ENCODE assay signal across 15 cellular contexts in genomic region chr9:124284237-124284831, GRCh38. TPM values are rescaled to one million over a fixed set of nuclear protein-coding genes. Genes with fewer than 3 reads are reported as not detected.
DNase-seq lines count a peak whose midpoint lies in the region; ATAC-seq and TF ChIP-seq lines count a peak whose summit lies in the region.
"Had no signal": no experiment of that assay in that cellular context is flagged by ENCODE, and none has a peak within 500 bp of the region (broad histone marks: within the 10 kb centered on the region; RNA-seq: fewer than 3 reads in every experiment).

No MANE protein-coding gene starts in this region.

- H3K4me3 Mint-ChIP-seq in natural killer cell (no peak overlapping the region), osteocyte (ENCODE audit: unreplicated experiment) (no peak overlapping the region)
- H3K4me3 Mint-ChIP-seq in natural killer cell treated with Interleukin-12 subunit alpha and Interleukin-12 subunit beta and Interleukin-15 and Interleukin-18, amount 100 ng/mL, for 72 hours: no peak overlapping the region
- H3K4me3 Mint-ChIP-seq: GM23338 had no signal

- no peaks in the 10 kb centered on the region for H3K9me3 ChIP-seq in vagina
- H3K9me3 ChIP-seq: SK-N-SH had no signal

- intact Hi-C loops in natural killer cell (cut with micrococcal nuclease): no loop called here
- intact Hi-C loops in Right ventricle myocardium superior (cut with DNase I): no loop called here
- intact Hi-C loops in vagina (cut with DNase I): no loop called here
- intact Hi-C loops in posterior cingulate gyrus (cut with DNase I): no loop called here

- H3K4me1 Mint-ChIP-seq in natural killer cell (peaks cover 43 to 61% of the 10 kb centered on the region in 2 donors), osteocyte (ENCODE audit: unreplicated experiment) (peaks cover 95% of the 10 kb centered on the region)
- H3K4me1 Mint-ChIP-seq in natural killer cell treated with Interleukin-12 subunit alpha and Interleukin-12 subunit beta and Interleukin-15 and Interleukin-18, amount 100 ng/mL, for 72 hours (ENCODE audit: low read depth in 2 of 2): peaks cover 41 to 44% of the 10 kb centered on the region in 2 donors

- peaks cover 80% of the 10 kb centered on the region for H3K4me1 ChIP-seq in vagina

- H3K36me3 Mint-ChIP-seq in natural killer cell (no peaks in the 10 kb centered on the region), osteocyte (ENCODE audit: unreplicated experiment) (peaks cover 6% of the 10 kb centered on the region)
- no peaks in the 10 kb centered on the region for H3K36me3 Mint-ChIP-seq in natural killer cell treated with Interleukin-12 subunit alpha and Interleukin-12 subunit beta and Interleukin-15 and Interleukin-18, amount 100 ng/mL, for 72 hours

- H3K9me3 Mint-ChIP-seq in natural killer cell (no peaks in the 10 kb centered on the region), osteocyte (ENCODE audit: unreplicated experiment) (no peaks in the 10 kb centered on the region)
- no peaks in the 10 kb centered on the region for H3K9me3 Mint-ChIP-seq in natural killer cell treated with Interleukin-12 subunit alpha and Interleukin-12 subunit beta and Interleukin-15 and Interleukin-18, amount 100 ng/mL, for 72 hours
- H3K9me3 Mint-ChIP-seq: GM23338 had no signal

- peak overlapping the region; percentile 95 for H3K27ac ChIP-seq in vagina
- H3K27ac ChIP-seq: epithelial cell of prostate had no signal

- TF ChIP-seq CTCF in natural killer cell (IDR thresholded peaks at IDR 0.05) (no peak), osteocyte (IDR thresholded peaks at IDR 0.05) (peak; percentile 20), vagina (IDR thresholded peaks at IDR 0.05) (no peak)

- ATAC-seq in natural killer cell: no peak
- no peak for ATAC-seq in natural killer cell treated with Interleukin-12 subunit alpha and Interleukin-12 subunit beta and Interleukin-15 and Interleukin-18, amount 100 ng/mL, for 72 hours
- ATAC-seq in Right ventricle myocardium superior (ENCODE audit: poor library complexity): peak; percentile 58
- ATAC-seq in GM21423 (IDR thresholded peaks at IDR 0.05; ENCODE audit: unreplicated experiment): no peak
- ATAC-seq: GM23338 had no signal

- H3K27me3 Mint-ChIP-seq in natural killer cell (ENCODE audit: low read depth in 2 of 2): no peaks in the 10 kb centered on the region
- H3K27me3 Mint-ChIP-seq in natural killer cell treated with Interleukin-12 subunit alpha and Interleukin-12 subunit beta and Interleukin-15 and Interleukin-18, amount 100 ng/mL, for 72 hours: no peaks in the 10 kb centered on the region
- no peaks in the 10 kb centered on the region for H3K27me3 Mint-ChIP-seq in osteocyte (ENCODE audit: unreplicated experiment)

- H3K27me3 ChIP-seq in vagina: no peaks in the 10 kb centered on the region

- H3K36me3 ChIP-seq in vagina: no peaks in the 10 kb centered on the region

- TF ChIP-seq POLR2A in vagina (IDR thresholded peaks at IDR 0.05): no peak

- DNase-seq in natural killer cell (no peak), Right ventricle myocardium superior (peak; percentile 74), osteocyte (ENCODE audit: extremely low spot score, unreplicated experiment) (no peak), vagina (ENCODE audit: extremely low spot score in 2 of 2) (no peak), posterior cingulate gyrus (no peak), NCI-H1930 (lab: John Stamatoyannopoulos, UW) (no peak)
- no peak for DNase-seq in natural killer cell treated with Interleukin-12 subunit alpha and Interleukin-12 subunit beta and Interleukin-15 and Interleukin-18, amount 100 ng/mL, for 72 hours (ENCODE audit: low spot score)
- DNase-seq: activated CD4-positive, alpha-beta T cell treated with anti-CD3 and anti-CD28 coated beads for 4 hours; activated naive CD4-positive, alpha-beta T cell treated with anti-CD3 and anti-CD28 coated beads, Interleukin-2, amount 50 U/mL, for 16 hours; NCI-H446 treated with DMSO at 0.1 percent for 48 hours; SK-N-SH; stimulated activated naive CD4-positive, alpha-beta T cell had no signal

- H3K27ac Mint-ChIP-seq in natural killer cell (peak overlapping the region; percentile 93 to 99), osteocyte (ENCODE audit: unreplicated experiment) (peak overlapping the region; percentile 99)
- H3K27ac Mint-ChIP-seq in natural killer cell treated with Interleukin-12 subunit alpha and Interleukin-12 subunit beta and Interleukin-15 and Interleukin-18, amount 100 ng/mL, for 72 hours: no peak overlapping the region
- H3K27ac Mint-ChIP-seq: GM23338 had no signal

- H3K4me3 ChIP-seq in vagina: no peak overlapping the region
- H3K4me3 ChIP-seq: GM23338 had no signal

RNA-seq across cellular contexts. Expression of gene NEK6, which starts 26.6 kb away (rescaled TPM):
- total RNA-seq in natural killer cell (10 to 100 TPM; 25.0 to 34.9 (median 33.0) TPM), Right ventricle myocardium superior (10.3 TPM), osteocyte (111 and 115 TPM in 2 replicates), vagina (44.4 TPM)
- total RNA-seq in natural killer cell treated with Interleukin-12 subunit alpha and Interleukin-12 subunit beta and Interleukin-15 and Interleukin-18, amount 100 ng/mL, for 72 hours: 10 to 100 TPM; 11.4 to 38.7 TPM

Comparison
In these comparisons a context has a peak if more than half of its experiments do, and no peak if none do; other contexts are left out.
1. H3K27ac Mint-ChIP-seq: peak in natural killer cell (2 of 2) and osteocyte (single experiment); none in natural killer cell treated with Interleukin-12 subunit alpha and Interleukin-12 subunit beta and Interleukin-15 and Interleukin-18, amount 100 ng/mL, for 72 hours (0 of 2).